In the genomic region with DNA sequence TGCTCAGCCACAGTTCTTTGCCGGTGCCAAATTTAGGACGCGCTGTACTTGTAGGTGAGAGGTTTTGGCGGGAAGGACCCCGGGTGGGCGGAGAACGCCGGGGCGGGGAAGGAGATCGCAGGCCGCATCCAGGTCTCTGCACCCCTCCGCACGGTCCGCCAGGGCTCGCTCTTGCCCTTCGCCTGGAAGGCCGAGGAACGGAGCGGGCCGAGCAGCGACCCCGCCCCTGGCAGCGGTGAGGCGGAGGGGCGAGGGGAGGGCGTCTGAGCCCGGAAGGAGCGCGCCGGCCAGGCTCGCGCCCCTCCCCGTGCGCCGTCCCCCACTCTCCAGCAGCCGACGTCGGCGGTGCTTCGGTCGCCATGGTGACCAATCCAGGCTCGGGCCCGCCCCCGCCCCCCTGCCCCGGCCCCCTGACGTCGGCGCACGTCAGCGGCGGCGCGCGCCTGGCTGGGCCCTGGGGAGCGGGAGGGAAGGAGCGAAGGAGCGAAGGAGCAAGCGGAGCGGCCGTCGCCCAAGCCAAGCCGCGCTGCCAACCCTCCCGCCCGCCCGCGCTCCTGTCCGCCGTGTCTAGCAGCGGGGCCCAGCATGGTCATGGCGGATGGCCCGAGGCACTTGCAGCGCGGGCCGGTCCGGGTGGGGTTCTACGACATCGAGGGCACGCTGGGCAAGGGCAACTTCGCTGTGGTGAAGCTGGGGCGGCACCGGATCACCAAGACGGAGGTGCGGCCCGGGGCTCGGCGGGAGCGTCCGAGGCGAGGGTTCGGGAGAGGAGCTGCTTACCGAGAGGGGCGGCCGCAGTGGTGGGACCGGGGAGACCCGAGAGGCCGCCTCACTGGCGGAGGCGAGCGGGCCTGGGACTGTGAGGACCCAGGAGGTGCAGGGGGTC, we compare ENCODE assay signal across 1 cellular context.
TF ChIP-seq lines count a peak whose summit lies in the region.

A gene (plus strand): TSS at position 471 of the 886 bp plus-strand sequence. CDS start 115 bp downstream, at position 586.

TF ChIP-seq in HEK293, 187 proteins besides CTCF, POLR2A, EP300 and RAD21 (continued from another document and continues in another):
- TF ChIP-seq ZNF660 (tag by site-specific recombination; IDR thresholded peaks at IDR 0.05) (peak; percentile 74; the same call in 1 of the 2 replicates), KLF16 (tag by site-specific recombination; IDR thresholded peaks at IDR 0.05) (peak; percentile 78; the same call in 1 of the 2 replicates), ZNF664 (tag by site-specific recombination; IDR thresholded peaks at IDR 0.05) (no peak), KLF9 (tag by site-specific recombination; IDR thresholded peaks at IDR 0.05; ENCODE audit: low read depth) (peak; percentile 85), ZNF112 (tag by site-specific recombination; IDR thresholded peaks at IDR 0.05) (no peak), ZNF626 (tag by site-specific recombination; IDR thresholded peaks at IDR 0.05) (no peak), ZEB2 (tag by site-specific recombination; IDR thresholded peaks at IDR 0.05) (peak; percentile 60), ZNF214 (tag by site-specific recombination; IDR thresholded peaks at IDR 0.05; ENCODE audit: borderline replicate concordance) (no peak), KLF1 (tag by site-specific recombination; IDR thresholded peaks at IDR 0.05) (peak; percentile 83), ZNF777 (tag by site-specific recombination; IDR thresholded peaks at IDR 0.05; ENCODE audit: borderline replicate concordance) (peak; percentile 47; the same call in 1 of the 2 replicates), ZBTB48 (tag by site-specific recombination; IDR thresholded peaks at IDR 0.05) (peak; percentile 57; the same call in 1 of the 2 replicates), ZNF560 (tag by site-specific recombination; IDR thresholded peaks at IDR 0.05; ENCODE audit: borderline replicate concordance) (no peak), ZNF292 (tag by site-specific recombination; IDR thresholded peaks at IDR 0.05; ENCODE audit: borderline replicate concordance, low read depth) (no peak), ZXDB (tag by site-specific recombination; IDR thresholded peaks at IDR 0.05) (peak; percentile 42), ZNF654 (tag by site-specific recombination; IDR thresholded peaks at IDR 0.05; ENCODE audit: low read depth) (peak; percentile 65), ZNF132 (tag by site-specific recombination; IDR thresholded peaks at IDR 0.05; ENCODE audit: borderline replicate concordance) (no peak), ZNF174 (tag by site-specific recombination; IDR thresholded peaks at IDR 0.05) (no peak), ZNF324 (tag by site-specific recombination; IDR thresholded peaks at IDR 0.05) (0 out of 2 replicates have a peak, but pooled peaks have one; percentile 35), SCRT1 (tag by site-specific recombination; IDR thresholded peaks at IDR 0.05; ENCODE audit: borderline replicate concordance) (no peak), ZNF133 (tag by site-specific recombination; IDR thresholded peaks at IDR 0.05) (no peak), TRIM28 (IDR thresholded peaks at IDR 0.05; ENCODE audit: borderline replicate concordance, low read length) (no peak), GLIS2 (tag by site-specific recombination; IDR thresholded peaks at IDR 0.05) (peak; percentile 24), ZFP69B (tag by site-specific recombination; IDR thresholded peaks at IDR 0.05) (no peak), ZNF391 (tag by site-specific recombination; IDR thresholded peaks at IDR 0.05; ENCODE audit: borderline replicate concordance, low read depth) (peak; percentile 70; the same call in 1 of the 2 replicates), ZNF48 (tag by site-specific recombination; IDR thresholded peaks at IDR 0.05) (no peak), MEIS1 (CRISPR knock-in tag; IDR thresholded peaks at IDR 0.05; ENCODE audit: borderline replicate concordance) (no peak), SCRT2 (tag by site-specific recombination; IDR thresholded peaks at IDR 0.05) (no peak), ZNF677 (tag by site-specific recombination; IDR thresholded peaks at IDR 0.05) (no peak), SALL2 (tag by site-specific recombination; IDR thresholded peaks at IDR 0.05; ENCODE audit: borderline replicate concordance) (no peak), ZNF510 (tag by site-specific recombination; IDR thresholded peaks at IDR 0.05; ENCODE audit: insufficient replicate concordance) (no peak), ZNF426 (tag by site-specific recombination; IDR thresholded peaks at IDR 0.05) (no peak), RBAK (tag by site-specific recombination; IDR thresholded peaks at IDR 0.05) (no peak), ZNF830 (tag by site-specific recombination; IDR thresholded peaks at IDR 0.05; ENCODE audit: low read depth) (no peak), SP3 (tag by site-specific recombination; IDR thresholded peaks at IDR 0.05) (peak; percentile 81), TCF7L2 (IDR thresholded peaks at IDR 0.05; ENCODE audit: borderline replicate concordance, low read depth, low read length) (no peak), ZNF211 (tag by site-specific recombination; IDR thresholded peaks at IDR 0.05; ENCODE audit: low read depth) (no peak), ZNF558 (tag by site-specific recombination; IDR thresholded peaks at IDR 0.05) (no peak), ZNF169 (tag by site-specific recombination; IDR thresholded peaks at IDR 0.05) (no peak), ZNF548 (tag by site-specific recombination; IDR thresholded peaks at IDR 0.05) (no peak), ZNF157 (tag by site-specific recombination; IDR thresholded peaks at IDR 0.05) (no peak), ZNF623 (tag by site-specific recombination; IDR thresholded peaks at IDR 0.05) (no peak), ZNF529 (tag by site-specific recombination; IDR thresholded peaks at IDR 0.05; ENCODE audit: insufficient replicate concordance) (no peak)
- TF ChIP-seq, protein P1, sequence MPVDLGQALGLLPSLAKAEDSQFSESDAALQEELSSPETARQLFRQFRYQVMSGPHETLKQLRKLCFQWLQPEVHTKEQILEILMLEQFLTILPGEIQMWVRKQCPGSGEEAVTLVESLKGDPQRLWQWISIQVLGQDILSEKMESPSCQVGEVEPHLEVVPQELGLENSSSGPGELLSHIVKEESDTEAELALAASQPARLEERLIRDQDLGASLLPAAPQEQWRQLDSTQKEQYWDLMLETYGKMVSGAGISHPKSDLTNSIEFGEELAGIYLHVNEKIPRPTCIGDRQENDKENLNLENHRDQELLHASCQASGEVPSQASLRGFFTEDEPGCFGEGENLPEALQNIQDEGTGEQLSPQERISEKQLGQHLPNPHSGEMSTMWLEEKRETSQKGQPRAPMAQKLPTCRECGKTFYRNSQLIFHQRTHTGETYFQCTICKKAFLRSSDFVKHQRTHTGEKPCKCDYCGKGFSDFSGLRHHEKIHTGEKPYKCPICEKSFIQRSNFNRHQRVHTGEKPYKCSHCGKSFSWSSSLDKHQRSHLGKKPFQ (tag by site-specific recombination; IDR thresholded peaks at IDR 0.05), result no peak
- TF ChIP-seq, protein P2, sequence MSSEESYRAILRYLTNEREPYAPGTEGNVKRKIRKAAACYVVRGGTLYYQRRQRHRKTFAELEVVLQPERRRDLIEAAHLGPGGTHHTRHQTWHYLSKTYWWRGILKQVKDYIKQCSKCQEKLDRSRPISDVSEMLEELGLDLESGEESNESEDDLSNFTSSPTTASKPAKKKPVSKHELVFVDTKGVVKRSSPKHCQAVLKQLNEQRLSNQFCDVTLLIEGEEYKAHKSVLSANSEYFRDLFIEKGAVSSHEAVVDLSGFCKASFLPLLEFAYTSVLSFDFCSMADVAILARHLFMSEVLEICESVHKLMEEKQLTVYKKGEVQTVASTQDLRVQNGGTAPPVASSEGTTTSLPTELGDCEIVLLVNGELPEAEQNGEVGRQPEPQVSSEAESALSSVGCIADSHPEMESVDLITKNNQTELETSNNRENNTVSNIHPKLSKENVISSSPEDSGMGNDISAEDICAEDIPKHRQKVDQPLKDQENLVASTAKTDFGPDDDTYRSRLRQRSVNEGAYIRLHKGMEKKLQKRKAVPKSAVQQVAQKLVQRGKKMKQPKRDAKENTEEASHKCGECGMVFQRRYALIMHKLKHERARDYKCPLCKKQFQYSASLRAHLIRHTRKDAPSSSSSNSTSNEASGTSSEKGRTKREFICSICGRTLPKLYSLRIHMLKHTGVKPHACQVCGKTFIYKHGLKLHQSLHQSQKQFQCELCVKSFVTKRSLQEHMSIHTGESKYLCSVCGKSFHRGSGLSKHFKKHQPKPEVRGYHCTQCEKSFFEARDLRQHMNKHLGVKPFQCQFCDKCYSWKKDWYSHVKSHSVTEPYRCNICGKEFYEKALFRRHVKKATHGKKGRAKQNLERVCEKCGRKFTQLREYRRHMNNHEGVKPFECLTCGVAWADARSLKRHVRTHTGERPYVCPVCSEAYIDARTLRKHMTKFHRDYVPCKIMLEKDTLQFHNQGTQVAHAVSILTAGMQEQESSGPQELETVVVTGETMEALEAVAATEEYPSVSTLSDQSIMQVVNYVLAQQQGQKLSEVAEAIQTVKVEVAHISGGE (tag by site-specific recombination; conservative IDR thresholded peaks at IDR 0.05; ENCODE audit: low read depth), result peak; percentile 31; the same call in 1 of the 2 replicates
- TF ChIP-seq, protein P3, sequence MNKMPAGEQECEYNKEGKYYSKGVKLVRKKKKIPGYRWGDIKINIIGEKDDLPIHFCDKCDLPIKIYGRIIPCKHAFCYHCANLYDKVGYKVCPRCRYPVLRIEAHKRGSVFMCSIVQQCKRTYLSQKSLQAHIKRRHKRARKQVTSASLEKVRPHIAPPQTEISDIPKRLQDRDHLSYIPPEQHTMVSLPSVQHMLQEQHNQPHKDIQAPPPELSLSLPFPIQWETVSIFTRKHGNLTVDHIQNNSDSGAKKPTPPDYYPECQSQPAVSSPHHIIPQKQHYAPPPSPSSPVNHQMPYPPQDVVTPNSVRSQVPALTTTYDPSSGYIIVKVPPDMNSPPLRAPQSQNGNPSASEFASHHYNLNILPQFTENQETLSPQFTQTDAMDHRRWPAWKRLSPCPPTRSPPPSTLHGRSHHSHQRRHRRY (tag by site-specific recombination; IDR thresholded peaks at IDR 0.05), result no peak
- TF ChIP-seq, protein P4, sequence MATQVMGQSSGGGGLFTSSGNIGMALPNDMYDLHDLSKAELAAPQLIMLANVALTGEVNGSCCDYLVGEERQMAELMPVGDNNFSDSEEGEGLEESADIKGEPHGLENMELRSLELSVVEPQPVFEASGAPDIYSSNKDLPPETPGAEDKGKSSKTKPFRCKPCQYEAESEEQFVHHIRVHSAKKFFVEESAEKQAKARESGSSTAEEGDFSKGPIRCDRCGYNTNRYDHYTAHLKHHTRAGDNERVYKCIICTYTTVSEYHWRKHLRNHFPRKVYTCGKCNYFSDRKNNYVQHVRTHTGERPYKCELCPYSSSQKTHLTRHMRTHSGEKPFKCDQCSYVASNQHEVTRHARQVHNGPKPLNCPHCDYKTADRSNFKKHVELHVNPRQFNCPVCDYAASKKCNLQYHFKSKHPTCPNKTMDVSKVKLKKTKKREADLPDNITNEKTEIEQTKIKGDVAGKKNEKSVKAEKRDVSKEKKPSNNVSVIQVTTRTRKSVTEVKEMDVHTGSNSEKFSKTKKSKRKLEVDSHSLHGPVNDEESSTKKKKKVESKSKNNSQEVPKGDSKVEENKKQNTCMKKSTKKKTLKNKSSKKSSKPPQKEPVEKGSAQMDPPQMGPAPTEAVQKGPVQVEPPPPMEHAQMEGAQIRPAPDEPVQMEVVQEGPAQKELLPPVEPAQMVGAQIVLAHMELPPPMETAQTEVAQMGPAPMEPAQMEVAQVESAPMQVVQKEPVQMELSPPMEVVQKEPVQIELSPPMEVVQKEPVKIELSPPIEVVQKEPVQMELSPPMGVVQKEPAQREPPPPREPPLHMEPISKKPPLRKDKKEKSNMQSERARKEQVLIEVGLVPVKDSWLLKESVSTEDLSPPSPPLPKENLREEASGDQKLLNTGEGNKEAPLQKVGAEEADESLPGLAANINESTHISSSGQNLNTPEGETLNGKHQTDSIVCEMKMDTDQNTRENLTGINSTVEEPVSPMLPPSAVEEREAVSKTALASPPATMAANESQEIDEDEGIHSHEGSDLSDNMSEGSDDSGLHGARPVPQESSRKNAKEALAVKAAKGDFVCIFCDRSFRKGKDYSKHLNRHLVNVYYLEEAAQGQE (tag by site-specific recombination; IDR thresholded peaks at IDR 0.05), result no peak
- TF ChIP-seq, protein P5, sequence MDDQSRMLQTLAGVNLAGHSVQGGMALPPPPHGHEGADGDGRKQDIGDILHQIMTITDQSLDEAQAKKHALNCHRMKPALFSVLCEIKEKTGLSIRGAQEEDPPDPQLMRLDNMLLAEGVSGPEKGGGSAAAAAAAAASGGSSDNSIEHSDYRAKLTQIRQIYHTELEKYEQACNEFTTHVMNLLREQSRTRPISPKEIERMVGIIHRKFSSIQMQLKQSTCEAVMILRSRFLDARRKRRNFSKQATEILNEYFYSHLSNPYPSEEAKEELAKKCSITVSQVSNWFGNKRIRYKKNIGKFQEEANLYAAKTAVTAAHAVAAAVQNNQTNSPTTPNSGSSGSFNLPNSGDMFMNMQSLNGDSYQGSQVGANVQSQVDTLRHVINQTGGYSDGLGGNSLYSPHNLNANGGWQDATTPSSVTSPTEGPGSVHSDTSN (CRISPR knock-in tag; IDR thresholded peaks at IDR 0.05), result peak; percentile 46; the same call in 1 of the 2 replicates
- TF ChIP-seq, protein P6, sequence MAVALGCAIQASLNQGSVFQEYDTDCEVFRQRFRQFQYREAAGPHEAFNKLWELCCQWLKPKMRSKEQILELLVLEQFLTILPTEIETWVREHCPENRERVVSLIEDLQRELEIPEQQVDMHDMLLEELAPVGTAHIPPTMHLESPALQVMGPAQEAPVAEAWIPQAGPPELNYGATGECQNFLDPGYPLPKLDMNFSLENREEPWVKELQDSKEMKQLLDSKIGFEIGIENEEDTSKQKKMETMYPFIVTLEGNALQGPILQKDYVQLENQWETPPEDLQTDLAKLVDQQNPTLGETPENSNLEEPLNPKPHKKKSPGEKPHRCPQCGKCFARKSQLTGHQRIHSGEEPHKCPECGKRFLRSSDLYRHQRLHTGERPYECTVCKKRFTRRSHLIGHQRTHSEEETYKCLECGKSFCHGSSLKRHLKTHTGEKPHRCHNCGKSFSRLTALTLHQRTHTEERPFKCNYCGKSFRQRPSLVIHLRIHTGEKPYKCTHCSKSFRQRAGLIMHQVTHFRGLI (tag by site-specific recombination; IDR thresholded peaks at IDR 0.05), result no peak
- TF ChIP-seq, protein P7, sequence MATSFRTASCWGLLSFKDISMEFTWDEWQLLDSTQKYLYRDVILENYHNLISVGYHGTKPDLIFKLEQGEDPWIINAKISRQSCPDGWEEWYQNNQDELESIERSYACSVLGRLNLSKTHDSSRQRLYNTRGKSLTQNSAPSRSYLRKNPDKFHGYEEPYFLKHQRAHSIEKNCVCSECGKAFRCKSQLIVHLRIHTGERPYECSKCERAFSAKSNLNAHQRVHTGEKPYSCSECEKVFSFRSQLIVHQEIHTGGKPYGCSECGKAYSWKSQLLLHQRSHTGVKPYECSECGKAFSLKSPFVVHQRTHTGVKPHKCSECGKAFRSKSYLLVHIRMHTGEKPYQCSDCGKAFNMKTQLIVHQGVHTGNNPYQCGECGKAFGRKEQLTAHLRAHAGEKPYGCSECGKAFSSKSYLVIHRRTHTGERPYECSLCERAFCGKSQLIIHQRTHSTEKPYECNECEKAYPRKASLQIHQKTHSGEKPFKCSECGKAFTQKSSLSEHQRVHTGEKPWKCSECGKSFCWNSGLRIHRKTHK (tag by site-specific recombination; IDR thresholded peaks at IDR 0.05), result no peak
